ENCODE assay signal across 21 cellular contexts in the genomic region with DNA sequence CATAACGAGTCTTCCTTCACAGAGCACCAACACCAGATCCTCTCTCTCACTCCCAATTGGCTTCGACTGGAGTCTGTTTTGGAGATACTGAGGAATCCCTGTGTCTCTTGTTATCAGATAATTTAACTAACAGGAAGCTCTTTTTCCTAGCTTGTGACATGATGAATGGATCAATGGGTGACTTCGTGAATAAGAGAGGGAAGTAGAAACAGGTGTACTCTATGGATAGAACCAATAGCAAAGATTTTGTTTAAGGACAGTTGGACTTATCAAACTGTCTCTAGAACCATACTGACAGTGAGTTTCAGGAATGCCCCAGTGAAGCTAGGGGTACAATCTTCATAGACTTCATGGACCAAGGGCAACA. TPM values are rescaled to one million over a fixed set of nuclear protein-coding genes. Genes with fewer than 3 reads are reported as not detected.
DNase-seq lines count a peak whose midpoint lies in the region; ATAC-seq and TF ChIP-seq lines count a peak whose summit lies in the region.
"Had no signal": no experiment of that assay in that cellular context is flagged by ENCODE, and none has a peak within 500 bp of the region (broad histone marks: within the 10 kb centered on the region; RNA-seq: fewer than 3 reads in every experiment).

No MANE protein-coding gene starts in this region.

- H3K9me2 ChIP-seq in Loucy (replicated peaks; ENCODE audit: low read depth, low read length) = no peaks in the 10 kb centered on the region

- H3K79me2 ChIP-seq in Loucy (ENCODE audit: insufficient read depth, low read length) = no peaks in the 10 kb centered on the region

- peak overlapping the region; percentile 11 for H3K4me2 ChIP-seq in Loucy (ENCODE audit: low read depth, low read length, poor library complexity, severe bottlenecking)

- H3K36me3 ChIP-seq in Loucy (ENCODE audit: insufficient read depth, low read length) (no peaks in the 10 kb centered on the region), adrenal gland (replicated peaks in 1 of 2) (no peaks in the 10 kb centered on the region), stomach smooth muscle (ENCODE audit: control insufficient read depth in 2 of 2, insufficient read depth in 2 of 2, low read length in 2 of 2) (no peaks in the 10 kb centered on the region)
- H3K36me3 ChIP-seq: right lobe of liver, tibial artery had no signal

- H3K4me1 Mint-ChIP-seq in mesothelial cell of epicardium (peaks cover 32% of the 10 kb centered on the region), endothelial cell (ENCODE audit: unreplicated experiment) (peaks cover 22% of the 10 kb centered on the region)

- H3K27me3 Mint-ChIP-seq in mesothelial cell of epicardium (ENCODE audit: low read depth) (peaks cover 7% of the 10 kb centered on the region), endothelial cell (ENCODE audit: unreplicated experiment) (peaks cover 3% of the 10 kb centered on the region)
- H3K27me3 Mint-ChIP-seq: activated CD4-positive, alpha-beta T cell treated with anti-CD3 and anti-CD28 coated beads, Interleukin-2, amount 10 ng/mL, durations not matched to agents 24 days and 14 days; B cell had no signal

- no peak overlapping the region for H3K4me3 ChIP-seq in Loucy (ENCODE audit: low read length, poor library complexity, severe bottlenecking)
- no peak overlapping the region for H3K4me3 ChIP-seq in adrenal gland
- no peak overlapping the region for H3K4me3 ChIP-seq in stomach smooth muscle (ENCODE audit: low read length in 2 of 2)
- H3K4me3 ChIP-seq: right lobe of liver, tibial artery had no signal

- no peaks in the 10 kb centered on the region for H4K20me1 ChIP-seq in Loucy (ENCODE audit: insufficient read depth, low read length, poor library complexity, severe bottlenecking)

- H3K27me3 ChIP-seq in Loucy (ENCODE audit: insufficient read depth, low read length, poor library complexity, severe bottlenecking) (no peaks in the 10 kb centered on the region), adrenal gland (no peaks in the 10 kb centered on the region), stomach smooth muscle (ENCODE audit: control insufficient read depth in 1 of 2, insufficient read depth in 2 of 2, low read length in 2 of 2) (no peaks in the 10 kb centered on the region)
- H3K27me3 ChIP-seq: foreskin keratinocyte, right lobe of liver, tibial artery had no signal

- peak overlapping the region; percentile 38 for H2AFZ ChIP-seq in Loucy (ENCODE audit: low read length)

- intact Hi-C loops in adrenal gland (cut with DNase I) = loop anchor here in 1 of 2 donors (10.0 kb wide), 1 partner anchor 100 kb away; no protein-coding TSS in a partner anchor

- TF ChIP-seq POLR2A in adrenal gland (IDR thresholded peaks at IDR 0.05) = no peak

- H3K9ac ChIP-seq in Loucy (ENCODE audit: low read depth, low read length, poor library complexity, severe bottlenecking) (peak overlapping the region; percentile 6), stomach smooth muscle (ENCODE audit: low read length in 2 of 2) (no peak overlapping the region)

- DNase-seq in adrenal gland (no peak), mesothelial cell of epicardium (ENCODE audit: low spot score in 2 of 2, unreplicated experiment in 2 of 2) (no peak), NCI-H345 treated with DMSO at 0.1 percent for 48 hours (lab: John Stamatoyannopoulos, UW; ENCODE audit: unreplicated experiment) (no peak), endothelial cell (ENCODE audit: low spot score) (no peak), kidney glomerular epithelial cell (lab: John Stamatoyannopoulos, UW) (no peak)
- DNase-seq: activated CD4-positive, alpha-beta T cell treated with anti-CD3 and anti-CD28 coated beads, Interleukin-2, amount 10 ng/mL, durations not matched to agents 24 days and 14 days; activated naive CD8-positive, alpha-beta T cell treated with anti-CD3 and anti-CD28 coated beads, Interleukin-2, amount 10 ng/mL, durations not matched to agents 7 days and 5 days; activated T-cell treated with anti-CD3 and anti-CD28 coated beads, Interleukin-2, amount 50 U/mL, for 1 hour; foreskin keratinocyte; NCI-H146; right lobe of liver; SIG-M5; stimulated activated CD4-positive, alpha-beta T cell treated with anti-CD3 and anti-CD28 coated beads, Interleukin-4, amount 100 ng/mL, for 24 hours; stimulated activated CD8-positive, alpha-beta memory T cell treated with anti-CD3 and anti-CD28 coated beads, Interleukin-4, amount 100 ng/mL, for 48 hours; tibial artery had no signal

- H3K27ac Mint-ChIP-seq in mesothelial cell of epicardium (peak overlapping the region; percentile 37), endothelial cell (ENCODE audit: unreplicated experiment) (no peak overlapping the region)
- H3K27ac Mint-ChIP-seq: activated CD4-positive, alpha-beta T cell treated with anti-CD3 and anti-CD28 coated beads, Interleukin-2, amount 10 ng/mL, durations not matched to agents 24 days and 14 days; activated naive CD8-positive, alpha-beta T cell treated with anti-CD3 and anti-CD28 coated beads, Interleukin-2, amount 10 ng/mL, durations not matched to agents 7 days and 5 days; B cell had no signal

- H3K4me1 ChIP-seq in Loucy (ENCODE audit: insufficient read depth, low read length, poor library complexity, severe bottlenecking) (peaks cover 45% of the 10 kb centered on the region), adrenal gland (replicated peaks in 1 of 2) (peaks cover 25 to 41% of the 10 kb centered on the region in 2 donors), stomach smooth muscle (ENCODE audit: control insufficient read depth, insufficient read depth, low read length) (peaks cover 14% of the 10 kb centered on the region)
- H3K4me1 ChIP-seq: foreskin keratinocyte had no signal

- H3K4me3 Mint-ChIP-seq in mesothelial cell of epicardium (no peak overlapping the region), endothelial cell (ENCODE audit: unreplicated experiment) (no peak overlapping the region)
- H3K4me3 Mint-ChIP-seq: activated CD4-positive, alpha-beta T cell treated with anti-CD3 and anti-CD28 coated beads, Interleukin-2, amount 10 ng/mL, durations not matched to agents 24 days and 14 days; activated naive CD8-positive, alpha-beta T cell treated with anti-CD3 and anti-CD28 coated beads, Interleukin-2, amount 10 ng/mL, durations not matched to agents 7 days and 5 days; B cell; neural crest cell had no signal

- ATAC-seq in GM18870 (IDR thresholded peaks at IDR 0.05; ENCODE audit: unreplicated experiment) = no peak
- ATAC-seq: foreskin keratinocyte had no signal

- no peak for TF ChIP-seq CTCF in Loucy (conservative IDR thresholded peaks at IDR 0.05; ENCODE audit: low read length)
- no peak for TF ChIP-seq CTCF in adrenal gland (IDR thresholded peaks at IDR 0.05)
- no peak for TF ChIP-seq CTCF in mesothelial cell of epicardium (IDR thresholded peaks at IDR 0.05; ENCODE audit: unreplicated experiment)
- no peak for TF ChIP-seq CTCF in endothelial cell (IDR thresholded peaks at IDR 0.05; ENCODE audit: unreplicated experiment)

- H3K9me3 ChIP-seq in Loucy (ENCODE audit: insufficient read depth, low read depth, low read length) (no peaks in the 10 kb centered on the region), adrenal gland (replicated peaks in 1 of 3) (no peaks in the 10 kb centered on the region), stomach smooth muscle (ENCODE audit: control insufficient read depth in 2 of 2, low read length in 2 of 2) (no peaks in the 10 kb centered on the region)
- H3K9me3 ChIP-seq: right lobe of liver, tibial artery had no signal

- peak overlapping the region; percentile 10 to 81 (median 65) for H3K27ac ChIP-seq in adrenal gland
- peak overlapping the region; percentile 46 for H3K27ac ChIP-seq in stomach smooth muscle (ENCODE audit: low read length)
- H3K27ac ChIP-seq: foreskin keratinocyte, tibial artery had no signal

- H3K36me3 Mint-ChIP-seq in mesothelial cell of epicardium (no peaks in the 10 kb centered on the region), endothelial cell (ENCODE audit: low read depth, unreplicated experiment) (peaks cover 4% of the 10 kb centered on the region)

- 8 to 21% (median 14%) methylated on average over 3 of the region's 3 CpGs for WGBS in adrenal gland, 4 donors

- H3K9me3 Mint-ChIP-seq in mesothelial cell of epicardium (no peaks in the 10 kb centered on the region), endothelial cell (ENCODE audit: unreplicated experiment) (no peaks in the 10 kb centered on the region)
- H3K9me3 Mint-ChIP-seq: activated CD4-positive, alpha-beta T cell treated with anti-CD3 and anti-CD28 coated beads, Interleukin-2, amount 10 ng/mL, durations not matched to agents 24 days and 14 days; activated naive CD8-positive, alpha-beta T cell treated with anti-CD3 and anti-CD28 coated beads, Interleukin-2, amount 10 ng/mL, durations not matched to agents 7 days and 5 days; neural crest cell had no signal

- 0 out of 2 replicates have a peak, but pooled peaks cover 4% of the 10 kb centered on the region for H3F3A ChIP-seq in Loucy (ENCODE audit: low read depth)

RNA-seq across cellular contexts. Expression of gene KLHL6, which starts 29.4 kb away (rescaled TPM):
- total RNA-seq in adrenal gland (1 to 10 TPM in 7 of 8 donors, under 1 TPM in 1; 0.85 to 7.5 (median 2.7) TPM), mesothelial cell of epicardium (0.05 to 0.16 TPM (median 0.07 TPM) in 3 replicates), endothelial cell (ENCODE audit: unreplicated experiment) (46.1 TPM)
- polyA plus RNA-seq in adrenal gland = 1 to 10 TPM in 2 of 3 donors, under 1 TPM in 1; 0.34 to 2.9 (median 1.2) TPM
- total RNA-seq: HT-29 had no signal

RNA-seq across cellular contexts. Expression of gene KLHL24, which starts 50.5 kb away (rescaled TPM):
- total RNA-seq in adrenal gland = 100 to 1,000 TPM in 1 of 8 donors, 10 to 100 TPM in 7; 27.5 to 150 (median 60.6) TPM
- 10 to 100 TPM in 2 of 3 donors, 1 to 10 TPM in 1; 4.9 to 13.6 (median 12.9) TPM for polyA plus RNA-seq in adrenal gland
- total RNA-seq in mesothelial cell of epicardium = 112 to 114 TPM (median 114 TPM) in 3 replicates
- 50.9 TPM for total RNA-seq in endothelial cell (ENCODE audit: unreplicated experiment)
